22 cellular contexts compared by ENCODE assay signal in the genomic region with DNA sequence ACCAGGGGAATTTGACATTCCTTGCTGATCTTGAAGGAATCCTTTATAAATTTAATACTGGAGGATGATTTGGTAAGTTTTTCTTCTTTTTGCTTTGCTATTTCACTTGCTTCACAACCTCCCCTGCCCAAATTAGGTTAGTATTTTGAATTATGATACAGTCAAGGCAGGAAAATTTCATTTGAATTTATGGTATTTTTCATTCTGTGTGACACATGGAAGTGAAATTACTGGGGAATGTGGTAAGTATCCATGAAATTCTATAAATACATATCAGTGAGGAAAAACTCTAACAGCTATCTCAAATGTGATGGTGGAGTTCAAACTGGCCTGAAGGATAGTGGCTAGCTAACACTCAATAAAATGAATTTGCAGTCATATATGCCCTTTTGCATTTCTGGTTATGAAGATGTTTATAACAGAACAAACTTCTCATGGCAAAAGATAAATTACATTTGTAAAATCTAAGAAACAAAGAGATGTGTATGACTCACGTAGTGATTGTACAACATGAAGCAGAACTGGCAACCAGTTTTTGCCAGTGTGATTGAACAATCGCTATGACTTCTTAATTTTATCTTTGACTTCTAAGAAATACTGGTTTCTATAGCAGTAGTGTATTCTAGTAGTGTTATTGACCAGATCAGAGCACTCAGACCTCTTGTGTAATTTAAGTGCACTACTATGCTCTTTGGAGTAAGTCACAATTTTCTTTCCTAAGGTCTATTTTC.
DNase-seq lines count a peak whose midpoint lies in the region; ATAC-seq and TF ChIP-seq lines count a peak whose summit lies in the region.
"Had no signal": no experiment of that assay in that cellular context is flagged by ENCODE, and none has a peak within 500 bp of the region (broad histone marks: within the 10 kb centered on the region; RNA-seq: fewer than 3 reads in every experiment).

No MANE protein-coding gene starts in this region.

- intact Hi-C loops in mammary epithelial cell (cut with micrococcal nuclease), result no loop called here
- intact Hi-C loops in spleen (cut with DNase I; ENCODE audit: low total_unique reads), result no loop called here

- no peaks in the 10 kb centered on the region for H3K27me3 ChIP-seq in mammary epithelial cell (ENCODE audit: insufficient read depth, low read length)
- no peaks in the 10 kb centered on the region for H3K27me3 ChIP-seq in spleen (replicated peaks in 1 of 7)
- H3K27me3 ChIP-seq: gastroesophageal sphincter had no signal

- no peaks in the 10 kb centered on the region for H3K36me3 ChIP-seq in mammary epithelial cell (ENCODE audit: insufficient read depth, low read length)
- H3K36me3 ChIP-seq in spleen, result no peaks in the 10 kb centered on the region
- H3K36me3 ChIP-seq: gastroesophageal sphincter had no signal

- TF ChIP-seq CTCF in mammary epithelial cell (conservative IDR thresholded peaks at IDR 0.05 in 1 of 2, IDR thresholded peaks at IDR 0.05 in 1 of 2; ENCODE audit: extremely low read depth in 1 of 2, insufficient read depth in 1 of 2, low read depth in 1 of 2, low read length in 2 of 2), result no peak
- no peak for TF ChIP-seq CTCF in spleen (IDR thresholded peaks at IDR 0.05 in 8 of 11, conservative IDR thresholded peaks at IDR 0.05 in 3 of 11)

- H3K27ac ChIP-seq in mammary epithelial cell (ENCODE audit: insufficient read depth, low read depth, low read length) (no peak overlapping the region), caudate nucleus (ENCODE audit: low read depth, low read length) (no peak overlapping the region), spleen (no peak overlapping the region)
- H3K27ac ChIP-seq: gastroesophageal sphincter had no signal

- DNase-seq in EL (peak; percentile 20), HS-5 (ENCODE audit: low read depth) (peak; percentile 14), mammary epithelial cell (peak; percentile 43), iris pigment epithelial cell (ENCODE audit: low read depth) (peak; percentile 69), caudate nucleus (lab: John Stamatoyannopoulos, UW) (no peak), spleen (no peak)
- DNase-seq: activated CD4-positive, alpha-beta T cell treated with anti-CD3 and anti-CD28 coated beads for 1 hour; dermis blood vessel endothelial cell; DMS 273 treated with DMSO at 0.1 percent for 48 hours; GF-D8; H9; Kasumi-1; left cardiac atrium; NCI-H1092 treated with DMSO at 0.1 percent for 48 hours; NCI-H2081; NCI-H510A treated with DMSO at 0.1 percent for 48 hours; posterior cingulate gyrus; RPMI8226; stimulated activated naive CD4-positive, alpha-beta T cell treated with Interleukin-2 at 50 U/mL for 16 hours had no signal

- no peaks in the 10 kb centered on the region for H3K9me3 ChIP-seq in mammary epithelial cell (replicated peaks; ENCODE audit: insufficient read depth, low read length)
- H3K9me3 ChIP-seq in spleen, result no peaks in the 10 kb centered on the region
- H3K9me3 ChIP-seq: gastroesophageal sphincter had no signal

- CTCF ChIA-PET in mammary epithelial cell (lab: Charles Lee; ENCODE audit: low non-redundant PET), result no interaction called here

- in situ Hi-C loops in mammary epithelial cell (cut with MboI; ENCODE audit: low sequenced_read_pairs in 2 of 2), result no loop called here

- H3K4me2 ChIP-seq in mammary epithelial cell (ENCODE audit: insufficient read depth, low read depth, low read length), result no peak overlapping the region

- BruUV-seq in mammary epithelial cell (replicated peaks; lab: Mats Ljungman, UMichigan), result no TSS peak

- H3K4me3 ChIP-seq in mammary epithelial cell (replicated peaks in 1 of 3; ENCODE audit: insufficient read depth in 1 of 3, low read depth in 2 of 3, low read length in 3 of 3), result no peak overlapping the region
- no peak overlapping the region for H3K4me3 ChIP-seq in spleen
- H3K4me3 ChIP-seq: gastroesophageal sphincter had no signal

- H2AFZ ChIP-seq in mammary epithelial cell (ENCODE audit: low read depth, low read length), result no peak overlapping the region

- no peaks in the 10 kb centered on the region for H4K20me1 ChIP-seq in mammary epithelial cell (ENCODE audit: insufficient read depth, low read length)

- H3K4me1 ChIP-seq in mammary epithelial cell (ENCODE audit: insufficient read depth, low read length) (no peaks in the 10 kb centered on the region), spleen (peaks cover 0 to 13% (median 9%) of the 10 kb centered on the region in 6 donors)

- dilution Hi-C loops in mammary epithelial cell (cut with HindIII; ENCODE audit: low sequenced_read_pairs), result no loop called here

- H3K9ac ChIP-seq in mammary epithelial cell (ENCODE audit: insufficient read depth, low read length), result no peak overlapping the region

- 100% methylated on average over 2 of the region's 2 CpGs for WGBS in mammary epithelial cell (ENCODE audit: low coverage, missing lambda C conversion rate)
- 89 to 95% (median 91%) methylated on average over 2 of the region's 2 CpGs for WGBS in spleen, 5 donors

- TF ChIP-seq POLR2A in spleen (IDR thresholded peaks at IDR 0.05), result no peak

- no peak for ATAC-seq in HG03521 (IDR thresholded peaks at IDR 0.05; ENCODE audit: unreplicated experiment)
- no peak for ATAC-seq in HG02884 (IDR thresholded peaks at IDR 0.05; ENCODE audit: unreplicated experiment)
- ATAC-seq: gastroesophageal sphincter, left cardiac atrium had no signal

- H3K79me2 ChIP-seq in mammary epithelial cell (ENCODE audit: insufficient read depth, low read length), result no peaks in the 10 kb centered on the region

Comparison
In these comparisons a context has a peak if more than half of its experiments do, and no peak if none do; other contexts are left out.
1. DNase-seq: peak in EL (single experiment), HS-5 (single experiment), mammary epithelial cell (single experiment) and iris pigment epithelial cell (single experiment); none in caudate nucleus (0 of 61) and spleen (single experiment).